26 cellular contexts compared by ENCODE assay signal in genomic region chr12:69337325-69337724, GRCh38.
DNase-seq lines count a peak whose midpoint lies in the region; TF ChIP-seq lines count a peak whose summit lies in the region.
"Had no signal": no experiment of that assay in that cellular context is flagged by ENCODE, and none has a peak within 500 bp of the region (broad histone marks: within the 10 kb centered on the region; RNA-seq: fewer than 3 reads in every experiment).

No MANE protein-coding gene starts in this region.

- intact Hi-C loops in dendritic cell treated with granulocyte-macrophage colony-stimulating factor and Interleukin-4, amounts not matched to agents 40 ng/mL and 50 ng/mL, for 4 days (cut with micrococcal nuclease), result no loop called here

- no peaks in the 10 kb centered on the region for H3K27me3 ChIP-seq in HL-60 (ENCODE audit: insufficient read depth, poor library complexity, severe bottlenecking)
- H3K27me3 ChIP-seq in neutrophil, result no peaks in the 10 kb centered on the region
- H3K27me3 ChIP-seq: BLaER1, cardiac muscle cell, colonic mucosa, transverse colon had no signal

- no peak overlapping the region for H3K4me3 ChIP-seq in HL-60 (replicated peaks; ENCODE audit: insufficient read depth, low read length)
- H3K4me3 ChIP-seq in neutrophil (ENCODE audit: low read depth in 1 of 2, low read length in 1 of 2), result peak overlapping the region in 1 of 2 experiments; percentile 37
- H3K4me3 ChIP-seq: BLaER1, cardiac muscle cell, colonic mucosa, esophagus squamous epithelium, gastrocnemius medialis, left ventricle myocardium inferior, transverse colon had no signal

- H3K4me1 Mint-ChIP-seq in dendritic cell treated with granulocyte-macrophage colony-stimulating factor and Interleukin-4, amounts not matched to agents 40 ng/mL and 50 ng/mL, for 4 days (ENCODE audit: low read depth), result peaks cover 81% of the 10 kb centered on the region
- H3K4me1 Mint-ChIP-seq: natural killer cell had no signal

- H3K9me3 ChIP-seq in neutrophil, result no peaks in the 10 kb centered on the region
- H3K9me3 ChIP-seq: BLaER1, colonic mucosa, esophagus squamous epithelium, gastrocnemius medialis, left ventricle myocardium inferior, transverse colon had no signal

- TF ChIP-seq CTCF in HL-60 (IDR thresholded peaks at IDR 0.05; ENCODE audit: insufficient read depth, low read length) (no peak), neutrophil (IDR thresholded peaks at IDR 0.05) (no peak), GM13977 (IDR thresholded peaks at IDR 0.05; ENCODE audit: extremely low read depth, insufficient read depth, missing control alignments) (no peak)

- H3K9me3 Mint-ChIP-seq in dendritic cell treated with granulocyte-macrophage colony-stimulating factor and Interleukin-4, amounts not matched to agents 40 ng/mL and 50 ng/mL, for 4 days, result no peaks in the 10 kb centered on the region
- H3K9me3 Mint-ChIP-seq: activated naive CD4-positive, alpha-beta T cell treated with anti-CD3 and anti-CD28 coated beads, Interleukin-2, amount 50 U/mL, for 72 hours; activated T-helper 1 cell treated with anti-CD3 and anti-CD28 coated beads, Interleukin-12 subunit alpha, Interleukin-12 subunit beta, Interleukin-2, Interleukin-4 antibody, amounts not matched to agents 30 ng/mL and 10 ng/mL and 1 ng/mL, durations not matched to agents 14 hours and 24 hours and 36 hours; endodermal cell; natural killer cell; WTC11 had no signal

- in situ Hi-C loops in GM13977 (cut with MboI; ENCODE audit: low pct_unique_long_range_greater_than_20kb, low sequenced_read_pairs, unreplicated experiment), result no loop called here

- no peaks in the 10 kb centered on the region for H3K27me3 Mint-ChIP-seq in dendritic cell treated with granulocyte-macrophage colony-stimulating factor and Interleukin-4, amounts not matched to agents 40 ng/mL and 50 ng/mL, for 4 days

- H3K36me3 Mint-ChIP-seq in dendritic cell treated with granulocyte-macrophage colony-stimulating factor and Interleukin-4, amounts not matched to agents 40 ng/mL and 50 ng/mL, for 4 days (ENCODE audit: low read depth), result no peaks in the 10 kb centered on the region
- H3K36me3 Mint-ChIP-seq: activated naive CD4-positive, alpha-beta T cell treated with anti-CD3 and anti-CD28 coated beads, Interleukin-2, amount 50 U/mL, for 72 hours; natural killer cell; WTC11 had no signal

- H3K36me3 ChIP-seq in neutrophil, result no peaks in the 10 kb centered on the region
- H3K36me3 ChIP-seq: BLaER1, cardiac muscle cell, colonic mucosa, esophagus squamous epithelium, gastrocnemius medialis, left ventricle myocardium inferior, transverse colon had no signal

- DNase-seq in CD1c-positive myeloid dendritic cell (ENCODE audit: extremely low spot score), result peak; percentile 39
- DNase-seq in HL-60 (ENCODE audit: low read depth in 1 of 2, low spot score in 1 of 2), result peak in 1 of 2 experiments; percentile 50
- DNase-seq in stimulated activated CD4-positive, alpha-beta T cell treated with anti-CD3 and anti-CD28 coated beads, Interleukin-4, amount 100 ng/mL, for 1 hour, result no peak
- DNase-seq in GM13977 (ENCODE audit: low spot score), result no peak
- DNase-seq in GF-D8 (lab: John Stamatoyannopoulos, UW), result no peak
- DNase-seq: activated CD4-positive, alpha-beta T cell treated with anti-CD3 and anti-CD28 coated beads, Interleukin-2, amount 50 U/mL, for 4 hours; aorta; colonic mucosa; endodermal cell; esophagus squamous epithelium; gastrocnemius medialis; hippocampal formation; left ventricle myocardium inferior; natural killer cell; NCI-H1417 treated with DMSO at 0.1 percent for 48 hours; NCI-H345; T-helper 9 cell; transverse colon had no signal

- peaks cover 97 to 99% of the 10 kb centered on the region in 2 experiments for H3K4me1 ChIP-seq in neutrophil (ENCODE audit: control insufficient read depth in 1 of 2, insufficient read depth in 1 of 2, low read depth in 1 of 2, low read length in 1 of 2)
- H3K4me1 ChIP-seq: BLaER1, colonic mucosa, gastrocnemius medialis, left ventricle myocardium inferior had no signal

- peak overlapping the region; percentile 17 for H3K4me3 Mint-ChIP-seq in dendritic cell treated with granulocyte-macrophage colony-stimulating factor and Interleukin-4, amounts not matched to agents 40 ng/mL and 50 ng/mL, for 4 days
- H3K4me3 Mint-ChIP-seq: activated T-helper 1 cell treated with anti-CD3 and anti-CD28 coated beads, Interleukin-12 subunit alpha, Interleukin-12 subunit beta, Interleukin-2, Interleukin-4 antibody, amounts not matched to agents 30 ng/mL and 10 ng/mL and 1 ng/mL, durations not matched to agents 14 hours and 24 hours and 36 hours; endodermal cell; natural killer cell; WTC11 had no signal

- peak overlapping the region; percentile 82 for H3K27ac Mint-ChIP-seq in dendritic cell treated with granulocyte-macrophage colony-stimulating factor and Interleukin-4, amounts not matched to agents 40 ng/mL and 50 ng/mL, for 4 days
- H3K27ac Mint-ChIP-seq: activated naive CD4-positive, alpha-beta T cell treated with anti-CD3 and anti-CD28 coated beads, Interleukin-2, amount 50 U/mL, for 72 hours; activated T-helper 1 cell treated with anti-CD3 and anti-CD28 coated beads, Interleukin-12 subunit alpha, Interleukin-12 subunit beta, Interleukin-2, Interleukin-4 antibody, amounts not matched to agents 30 ng/mL and 10 ng/mL and 1 ng/mL, durations not matched to agents 14 hours and 24 hours and 36 hours; endodermal cell; natural killer cell; WTC11 had no signal

- H3K27ac ChIP-seq in HL-60 (replicated peaks), result peak overlapping the region; percentile 85
- H3K27ac ChIP-seq in neutrophil, result peak overlapping the region; percentile 91
- H3K27ac ChIP-seq: BLaER1, cardiac muscle cell, colonic mucosa, esophagus squamous epithelium, gastrocnemius medialis, KMS-11, left ventricle myocardium inferior, transverse colon had no signal
